ENCODE assay signal across 14 cellular contexts in the genomic region with DNA sequence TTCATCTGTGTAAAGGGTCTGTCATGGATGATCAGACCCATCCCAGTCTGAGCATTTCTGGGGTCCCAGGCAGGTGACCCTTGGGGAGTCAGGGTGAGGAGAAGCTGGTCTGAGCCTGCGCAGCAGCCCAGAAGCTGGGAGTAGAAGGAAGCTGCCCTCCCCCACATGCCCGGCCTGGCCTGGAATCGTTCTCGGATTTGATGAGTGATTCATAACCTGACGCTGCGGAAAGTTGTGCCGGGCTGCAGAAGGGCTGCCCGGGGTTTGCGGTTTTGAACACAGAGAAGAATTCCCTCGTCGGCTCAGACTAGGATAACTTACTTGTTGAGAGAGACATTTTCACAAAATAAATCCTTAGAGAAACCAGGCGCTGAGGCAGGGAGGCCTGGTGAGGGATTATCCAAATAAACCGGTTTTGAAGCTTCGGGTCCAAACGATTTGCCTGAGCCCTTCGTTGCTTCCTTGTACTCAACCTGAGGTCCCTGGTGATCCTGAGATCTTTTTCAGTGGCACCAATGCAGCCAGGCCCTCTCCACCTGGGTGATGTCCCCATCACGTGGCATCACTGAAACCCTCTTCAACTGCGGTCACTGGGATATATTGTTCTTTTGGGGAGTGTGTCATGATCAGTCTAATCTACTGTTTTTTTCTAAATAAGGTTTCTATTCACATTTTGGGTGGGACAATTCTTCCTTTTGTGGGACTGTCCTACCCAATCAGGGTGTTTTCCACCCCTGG. TPM values are rescaled to one million over a fixed set of nuclear protein-coding genes. Genes with fewer than 3 reads are reported as not detected.
DNase-seq lines count a peak whose midpoint lies in the region; ATAC-seq and TF ChIP-seq lines count a peak whose summit lies in the region.
"Had no signal": no experiment of that assay in that cellular context is flagged by ENCODE, and none has a peak within 500 bp of the region (broad histone marks: within the 10 kb centered on the region; RNA-seq: fewer than 3 reads in every experiment).

No MANE protein-coding gene starts in this region.

- no peaks in the 10 kb centered on the region for H4K20me1 ChIP-seq in osteoblast (ENCODE audit: insufficient read depth, low read length)

- TF ChIP-seq POLR2A in GM18505 (IDR thresholded peaks at IDR 0.05; ENCODE audit: borderline replicate concordance, extremely low read depth, insufficient read depth, insufficient read length): no peak

- no peak for ATAC-seq in HG02588 (IDR thresholded peaks at IDR 0.05; ENCODE audit: unreplicated experiment)
- ATAC-seq in GM18505 (IDR thresholded peaks at IDR 0.05; ENCODE audit: unreplicated experiment): no peak
- ATAC-seq: naive thymus-derived CD4-positive, alpha-beta T cell had no signal

- H2AFZ ChIP-seq in osteoblast (ENCODE audit: low read length): peak overlapping the region; percentile 79

- H3K9me3 ChIP-seq in osteoblast (ENCODE audit: low read depth, low read length): no peaks in the 10 kb centered on the region

- peak overlapping the region; percentile 78 for H3K4me2 ChIP-seq in osteoblast (ENCODE audit: insufficient read depth, low read length)

- H3K4me3 ChIP-seq in AG10803 (ENCODE audit: low read length) (no peak overlapping the region), epithelial cell of esophagus (ENCODE audit: low read length) (no peak overlapping the region), osteoblast (ENCODE audit: insufficient read depth, low read length) (peak overlapping the region; percentile 42)

- no peaks in the 10 kb centered on the region for H3K36me3 ChIP-seq in osteoblast (ENCODE audit: insufficient read depth, low read length)

- peaks cover 2% of the 10 kb centered on the region for H3K79me2 ChIP-seq in osteoblast (ENCODE audit: insufficient read depth, low read length)

- H3K4me1 ChIP-seq in osteoblast (ENCODE audit: insufficient read depth, low read length): peaks cover 30% of the 10 kb centered on the region

- no peak for TF ChIP-seq CTCF in AG10803 (conservative IDR thresholded peaks at IDR 0.05; ENCODE audit: low read length)
- TF ChIP-seq CTCF in epithelial cell of esophagus (IDR thresholded peaks at IDR 0.05; ENCODE audit: insufficient read depth, low read depth, low read length, missing control alignments): no peak
- no peak for TF ChIP-seq CTCF in osteoblast (IDR thresholded peaks at IDR 0.05; ENCODE audit: extremely low read depth, low read depth, low read length)

- no peaks in the 10 kb centered on the region for H3K27me3 ChIP-seq in osteoblast (ENCODE audit: insufficient read depth, low read length)

- peak overlapping the region; percentile 95 for H3K27ac ChIP-seq in osteoblast (ENCODE audit: low read depth, low read length)

- DNase-seq in AG10803 (ENCODE audit: low read depth): peak; percentile 93
- peak; percentile 97 for DNase-seq in NCI-H226
- peak; percentile 72 for DNase-seq in epithelial cell of esophagus (ENCODE audit: low read depth)
- peak; percentile 99 for DNase-seq in osteoblast (ENCODE audit: insufficient read length, low spot score, missing footprints)
- no peak for DNase-seq in NCI-H748 treated with DMSO at 0.1 percent for 48 hours (lab: John Stamatoyannopoulos, UW)
- no peak for DNase-seq in activated effector memory CD4-positive, alpha-beta T cell treated with Interleukin-2 at 50 U/mL for 16 hours
- DNase-seq: activated naive CD4-positive, alpha-beta T cell; CD8-positive, alpha-beta memory T cell; HCEC 1CT; KBM-7; naive thymus-derived CD4-positive, alpha-beta T cell; NCI-H69 had no signal

RNA-seq across cellular contexts. Expression of a gene that starts 29.2 kb away (rescaled TPM):
- 8.7 and 14.7 TPM in 2 replicates for total RNA-seq in osteoblast

Comparison
In these comparisons a context has a peak if more than half of its experiments do, and no peak if none do; other contexts are left out.
1. DNase-seq: peak in AG10803 (single experiment), NCI-H226 (single experiment), epithelial cell of esophagus (single experiment) and osteoblast (single experiment); none in NCI-H748 treated with DMSO at 0.1 percent for 48 hours (single experiment) and activated effector memory CD4-positive, alpha-beta T cell treated with Interleukin-2 at 50 U/mL for 16 hours (single experiment).